Comparison of ENCODE assay signal across 9 cellular contexts in the genomic region with DNA sequence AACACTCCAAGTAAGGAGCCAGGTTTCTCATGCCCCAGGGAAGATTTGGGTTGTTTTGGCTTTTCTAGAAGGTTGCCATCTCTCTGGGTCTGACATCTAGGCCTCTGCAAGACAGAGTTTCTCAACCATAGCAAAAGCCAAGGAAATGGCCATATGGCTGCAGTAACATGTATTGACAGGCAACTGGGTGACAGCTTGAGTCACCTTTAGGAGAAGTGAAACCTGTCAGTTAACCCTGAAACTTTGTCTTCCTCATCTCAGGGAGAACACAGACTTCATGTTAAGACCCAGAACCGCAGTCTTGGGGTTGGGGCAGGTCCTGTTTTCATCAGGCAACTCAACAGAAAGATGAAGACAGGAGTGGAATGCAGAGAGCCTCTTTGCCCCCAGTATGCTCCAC. TPM values are rescaled to one million over a fixed set of nuclear protein-coding genes. Genes with fewer than 3 reads are reported as not detected.
DNase-seq lines count a peak whose midpoint lies in the region; ATAC-seq and TF ChIP-seq lines count a peak whose summit lies in the region.
"Had no signal": no experiment of that assay in that cellular context is flagged by ENCODE, and none has a peak within 500 bp of the region (broad histone marks: within the 10 kb centered on the region; RNA-seq: fewer than 3 reads in every experiment).

No MANE protein-coding gene starts in this region.

- intact Hi-C loops in Right ventricle myocardium superior (cut with DNase I) = no loop called here
- intact Hi-C loops in left ventricle myocardium superior (cut with micrococcal nuclease) = no loop called here
- intact Hi-C loops in upper lobe of right lung (cut with DNase I) = no loop called here
- intact Hi-C loops in activated CD4-positive, alpha-beta memory T cell treated with anti-CD3 and anti-CD28 coated beads for 36 hours (cut with micrococcal nuclease) = no loop called here

- no peaks in the 10 kb centered on the region for H3K36me3 ChIP-seq in upper lobe of right lung

- H3K4me1 ChIP-seq in upper lobe of right lung = no peaks in the 10 kb centered on the region

- peaks cover 9% of the 10 kb centered on the region for H3K27me3 Mint-ChIP-seq in activated CD4-positive, alpha-beta memory T cell treated with anti-CD3 and anti-CD28 coated beads for 36 hours

- POLR2A ChIA-PET in activated CD4-positive, alpha-beta memory T cell treated with anti-CD3 and anti-CD28 coated beads for 36 hours (lab: Charles Lee) = no interaction called here

- no peak overlapping the region for H3K27ac Mint-ChIP-seq in activated CD4-positive, alpha-beta memory T cell treated with anti-CD3 and anti-CD28 coated beads for 36 hours

- no peak overlapping the region for H3K4me3 ChIP-seq in upper lobe of right lung

- no peak for DNase-seq in Right ventricle myocardium superior
- no peak for DNase-seq in left ventricle myocardium superior
- DNase-seq in SIG-M5 (lab: John Stamatoyannopoulos, UW) = peak; percentile 82
- DNase-seq in upper lobe of right lung = no peak
- DNase-seq in UCSD-AML1 (lab: John Stamatoyannopoulos, UW; ENCODE audit: unreplicated experiment) = no peak
- DNase-seq in activated CD4-positive, alpha-beta memory T cell treated with anti-CD3 and anti-CD28 coated beads for 36 hours = no peak
- no peak for DNase-seq in foreskin melanocyte
- DNase-seq: ACHN had no signal

- H3K4me1 Mint-ChIP-seq in activated CD4-positive, alpha-beta memory T cell treated with anti-CD3 and anti-CD28 coated beads for 36 hours (ENCODE audit: low read depth) = no peaks in the 10 kb centered on the region

- CTCF ChIA-PET in activated CD4-positive, alpha-beta memory T cell treated with anti-CD3 and anti-CD28 coated beads for 36 hours (lab: Charles Lee) = interaction anchor here (1.3 to 1.4 kb wide), 2 partner anchors 111 to 376 kb away, joined by 3 read pairs; no protein-coding TSS in a partner anchor

- ATAC-seq in Right ventricle myocardium superior (ENCODE audit: poor library complexity) (peak; percentile 9), left ventricle myocardium superior (no peak), HG03025 (IDR thresholded peaks at IDR 0.05; ENCODE audit: low FRiP score, unreplicated experiment) (peak; percentile 97), upper lobe of right lung (peak; percentile 71)

- H3K9me3 Mint-ChIP-seq in activated CD4-positive, alpha-beta memory T cell treated with anti-CD3 and anti-CD28 coated beads for 36 hours = peaks cover 15% of the 10 kb centered on the region

- H3K9me3 ChIP-seq in upper lobe of right lung = no peaks in the 10 kb centered on the region

- H3K27ac ChIP-seq in upper lobe of right lung = no peak overlapping the region

- no peak overlapping the region for H3K4me3 Mint-ChIP-seq in activated CD4-positive, alpha-beta memory T cell treated with anti-CD3 and anti-CD28 coated beads for 36 hours

- H3K27me3 ChIP-seq in upper lobe of right lung = no peaks in the 10 kb centered on the region

- no peak for TF ChIP-seq CTCF in upper lobe of right lung (IDR thresholded peaks at IDR 0.05)

- peaks cover 3% of the 10 kb centered on the region for H3K36me3 Mint-ChIP-seq in activated CD4-positive, alpha-beta memory T cell treated with anti-CD3 and anti-CD28 coated beads for 36 hours

RNA-seq across cellular contexts. Expression of a gene that starts 46.0 kb away (rescaled TPM):
- total RNA-seq in Right ventricle myocardium superior = 23.8 TPM
- total RNA-seq in left ventricle myocardium superior = 24.7 TPM
- total RNA-seq in upper lobe of right lung = 49.3 TPM
- total RNA-seq in activated CD4-positive, alpha-beta memory T cell treated with anti-CD3 and anti-CD28 coated beads for 36 hours = not detected

Comparison
In these comparisons a context has a peak if more than half of its experiments do, and no peak if none do; other contexts are left out.
1. RNA of a gene that starts 46.0 kb away (total RNA-seq): 49.3 TPM in upper lobe of right lung (single experiment), 24.7 TPM in left ventricle myocardium superior (single experiment) and 23.8 TPM in Right ventricle myocardium superior (single experiment); not detected in activated CD4-positive, alpha-beta memory T cell treated with anti-CD3 and anti-CD28 coated beads for 36 hours; every median in the first group is over 10 times any median in the second.